ENCODE assay signal across 27 cellular contexts in genomic region chr1:108034396-108034795, GRCh38.
DNase-seq lines count a peak whose midpoint lies in the region; ATAC-seq and TF ChIP-seq lines count a peak whose summit lies in the region.
"Had no signal": no experiment of that assay in that cellular context is flagged by ENCODE, and none has a peak within 500 bp of the region (broad histone marks: within the 10 kb centered on the region; RNA-seq: fewer than 3 reads in every experiment).

No MANE protein-coding gene starts in this region.

- no peaks in the 10 kb centered on the region for H3K9me3 ChIP-seq in RWPE2 (ENCODE audit: severe bottlenecking)
- H3K9me3 ChIP-seq in hepatocyte (ENCODE audit: low read depth), result no peaks in the 10 kb centered on the region
- no peaks in the 10 kb centered on the region for H3K9me3 ChIP-seq in smooth muscle cell (replicated peaks; ENCODE audit: low read depth)
- H3K9me3 ChIP-seq: gastroesophageal sphincter, mucosa of descending colon, testis, uterus had no signal

- no peaks in the 10 kb centered on the region for H3F3A ChIP-seq in smooth muscle cell (ENCODE audit: low read depth)

- H3K36me3 ChIP-seq in RWPE2 (ENCODE audit: low read depth) (no peaks in the 10 kb centered on the region), hepatocyte (replicated peaks; ENCODE audit: insufficient read depth, low read depth) (no peaks in the 10 kb centered on the region), smooth muscle cell (ENCODE audit: low read depth) (no peaks in the 10 kb centered on the region)
- H3K36me3 ChIP-seq: gastroesophageal sphincter, uterus had no signal

- H3K79me2 ChIP-seq in hepatocyte (no peaks in the 10 kb centered on the region), smooth muscle cell (ENCODE audit: low read depth) (no peaks in the 10 kb centered on the region)

- H3K4me1 ChIP-seq in RWPE2 (ENCODE audit: insufficient read depth, poor library complexity, severe bottlenecking), result no peaks in the 10 kb centered on the region
- H3K4me1 ChIP-seq in hepatocyte (ENCODE audit: insufficient read depth), result no peaks in the 10 kb centered on the region
- H3K4me1 ChIP-seq in smooth muscle cell (ENCODE audit: low read depth), result no peaks in the 10 kb centered on the region
- H3K4me1 ChIP-seq: gastroesophageal sphincter, testis, uterus had no signal

- no peaks in the 10 kb centered on the region for H3K9me2 ChIP-seq in hepatocyte (replicated peaks; ENCODE audit: insufficient read depth)

- H3K27ac ChIP-seq in RWPE2 (ENCODE audit: poor library complexity, severe bottlenecking) (no peak overlapping the region), hepatocyte (peak overlapping the region; percentile 26), smooth muscle cell (ENCODE audit: low read depth) (no peak overlapping the region)
- H3K27ac ChIP-seq: gastroesophageal sphincter, testis, uterus had no signal

- ATAC-seq in RWPE2 (ENCODE audit: low read depth), result peak; percentile 36; the same call in 1 of the 3 replicates
- ATAC-seq: activated CD4-positive, alpha-beta T cell treated with anti-CD3 and anti-CD28 coated beads for 36 hours; gastroesophageal sphincter; mucosa of descending colon; stimulated activated memory B cell treated with anti-CD40 and anti-IgM and Interleukin-4, amounts not matched to agents 10 μg/mL and 1 μg/mL and 100 μg/mL, for 72 hours; T-cell had no signal

- no peak for TF ChIP-seq CTCF in RWPE2 (IDR thresholded peaks at IDR 0.05; ENCODE audit: poor library complexity, severe bottlenecking)
- no peak for TF ChIP-seq CTCF in hepatocyte (IDR thresholded peaks at IDR 0.05; ENCODE audit: poor library complexity)
- TF ChIP-seq CTCF in smooth muscle cell (IDR thresholded peaks at IDR 0.05; ENCODE audit: borderline replicate concordance, insufficient read depth, poor library complexity, severe bottlenecking), result no peak

- no peaks in the 10 kb centered on the region for H4K20me1 ChIP-seq in hepatocyte (ENCODE audit: insufficient read depth, poor library complexity, severe bottlenecking)
- H4K20me1 ChIP-seq in smooth muscle cell (ENCODE audit: low read depth), result no peaks in the 10 kb centered on the region

- H3K4me2 ChIP-seq in hepatocyte (no peak overlapping the region), smooth muscle cell (no peak overlapping the region)

- 57% methylated on average over 1 of the region's 1 CpG for WGBS in hepatocyte (ENCODE audit: low lambda C conversion rate, missing lambda C conversion rate)
- 71% methylated on average over 1 of the region's 1 CpG for WGBS in smooth muscle cell (ENCODE audit: low lambda C conversion rate)

- H3K27me3 ChIP-seq in RWPE2 (ENCODE audit: insufficient read depth, poor library complexity, severe bottlenecking) (no peaks in the 10 kb centered on the region), hepatocyte (peaks cover 35% of the 10 kb centered on the region), smooth muscle cell (ENCODE audit: low read depth) (peaks cover 65% of the 10 kb centered on the region)
- H3K27me3 ChIP-seq: gastroesophageal sphincter, testis, uterus had no signal

- H3K4me3 ChIP-seq in RWPE2 (ENCODE audit: severe bottlenecking) (no peak overlapping the region), hepatocyte (no peak overlapping the region), smooth muscle cell (no peak overlapping the region)
- H3K4me3 ChIP-seq: gastroesophageal sphincter, mucosa of descending colon, testis, uterus had no signal

- H3K9ac ChIP-seq in smooth muscle cell (ENCODE audit: low read depth), result no peak overlapping the region

- H2AFZ ChIP-seq in hepatocyte (no peak overlapping the region), smooth muscle cell (ENCODE audit: low read depth) (no peak overlapping the region)

- DNase-seq in AG20443 (ENCODE audit: low spot score), result peak; percentile 27
- peak; percentile 60 for DNase-seq in H4 (ENCODE audit: low spot score)
- no peak for DNase-seq in RWPE2 (ENCODE audit: low spot score)
- DNase-seq in hepatocyte (ENCODE audit: low spot score), result peak; percentile 16
- DNase-seq in smooth muscle cell (lab: John Stamatoyannopoulos, UW; ENCODE audit: unreplicated experiment), result no peak
- no peak for DNase-seq in medulla oblongata (ENCODE audit: extremely low spot score)
- DNase-seq in HT-29 (ENCODE audit: low spot score), result no peak
- DNase-seq: activated CD4-positive, alpha-beta T cell treated with anti-CD3 and anti-CD28 coated beads for 36 hours; activated naive CD4-positive, alpha-beta T cell treated with anti-CD3 and anti-CD28 coated beads, Interleukin-2, amount 10 ng/mL, durations not matched to agents 7 days and 5 days; activated T-cell treated with anti-CD3 and anti-CD28 coated beads, Interleukin-2, amount 50 U/mL, for 48 hours; aorta; CD8-positive, alpha-beta memory T cell; central memory CD4-positive, alpha-beta T cell; DND-41; mucosa of descending colon; NCI-H1105; NCI-H2081 treated with DMSO at 0.1 percent for 48 hours; NCI-H774; OCI-M1; posterior cingulate gyrus; SHP77 treated with DMSO at 0.1 percent for 48 hours; stimulated activated CD4-positive, alpha-beta T cell treated with anti-CD3 and anti-CD28 coated beads, Interleukin-1b, Interleukin-23, amount 100 ng/mL, for 48 hours; T-cell; testis; uterus had no signal

Comparison
In these comparisons a context has a peak if more than half of its experiments do, and no peak if none do; other contexts are left out.
1. DNase-seq: peak in AG20443 (single experiment), H4 (single experiment) and hepatocyte (single experiment); none in RWPE2 (single experiment), smooth muscle cell (single experiment), medulla oblongata (single experiment) and HT-29 (single experiment).